ENCODE assay signal across 21 cellular contexts in genomic region chr9:114171500-114171899, GRCh38. TPM values are rescaled to one million over a fixed set of nuclear protein-coding genes. Genes with fewer than 3 reads are reported as not detected.
DNase-seq lines count a peak whose midpoint lies in the region; ATAC-seq and TF ChIP-seq lines count a peak whose summit lies in the region.
"Had no signal": no experiment of that assay in that cellular context is flagged by ENCODE, and none has a peak within 500 bp of the region (broad histone marks: within the 10 kb centered on the region; RNA-seq: fewer than 3 reads in every experiment).

No MANE protein-coding gene starts in this region.

- H4K8ac ChIP-seq in mesenchymal stem cell (ENCODE audit: low read length): no peak overlapping the region

- H3K4ac ChIP-seq in mesenchymal stem cell (ENCODE audit: low read depth in 1 of 2, low read length in 2 of 2): no peak overlapping the region

- peaks cover 61% of the 10 kb centered on the region for H3K36me3 ChIP-seq in BLaER1
- peaks cover 0 to 39% of the 10 kb centered on the region in 2 experiments for H3K36me3 ChIP-seq in mesenchymal stem cell (ENCODE audit: control insufficient read depth in 1 of 2, insufficient read depth in 2 of 2, low read depth in 1 of 2, low read length in 2 of 2)
- H3K36me3 ChIP-seq in smooth muscle cell (ENCODE audit: low read depth): no peaks in the 10 kb centered on the region

- DNase-seq in WTC11 (ENCODE audit: low spot score) (no peak), mesenchymal stem cell (no peak), smooth muscle cell (lab: John Stamatoyannopoulos, UW; ENCODE audit: unreplicated experiment) (no peak), OCI-M1 (lab: John Stamatoyannopoulos, UW) (no peak)
- DNase-seq in activated CD8-positive, alpha-beta T cell treated with anti-CD3 and anti-CD28 coated beads, Interleukin-2, amount 10 ng/mL, durations not matched to agents 7 days and 5 days: no peak
- DNase-seq: AML-193; Calu3; CD8-positive, alpha-beta T cell; DMS79 treated with DMSO at 0.1 percent for 48 hours; GF-D8; HCEC 1CT; IMR-90 had no signal

- no peak overlapping the region for H3K14ac ChIP-seq in mesenchymal stem cell (ENCODE audit: low read length in 2 of 2)

- CTCF ChIA-PET in WTC11 (lab: Charles Lee): interaction anchor here (1.0 to 1.7 kb wide), 5 partner anchors 16 to 119 kb away, joined by 3 to 4 read pairs (median 3); partner anchors contain the start of gene COL27A1
- CTCF ChIA-PET in activated CD8-positive, alpha-beta T cell treated with anti-CD3 and anti-CD28 coated beads, Interleukin-2, amount 10 ng/mL, durations not matched to agents 7 days and 5 days (lab: Charles Lee): interaction anchor here (1.4 kb wide), 1 partner anchor 17 kb away, joined by 3 read pairs; no protein-coding TSS in a partner anchor

- peaks cover 20% of the 10 kb centered on the region for H3F3A ChIP-seq in smooth muscle cell (ENCODE audit: low read depth)

- H3K4me1 Mint-ChIP-seq in WTC11: no peaks in the 10 kb centered on the region
- no peaks in the 10 kb centered on the region for H3K4me1 Mint-ChIP-seq in activated CD8-positive, alpha-beta T cell treated with anti-CD3 and anti-CD28 coated beads, Interleukin-2, amount 10 ng/mL, durations not matched to agents 7 days and 5 days (ENCODE audit: low read depth)

- peaks cover 5% of the 10 kb centered on the region for H3K36me3 Mint-ChIP-seq in WTC11
- H3K36me3 Mint-ChIP-seq in activated CD8-positive, alpha-beta T cell treated with anti-CD3 and anti-CD28 coated beads, Interleukin-2, amount 10 ng/mL, durations not matched to agents 7 days and 5 days (ENCODE audit: low read depth): no peaks in the 10 kb centered on the region
- H3K36me3 Mint-ChIP-seq: CD8-positive, alpha-beta T cell had no signal

- H4K91ac ChIP-seq in mesenchymal stem cell (ENCODE audit: low read length): peak overlapping the region; percentile 1

- no peak for TF ChIP-seq CTCF in WTC11 (IDR thresholded peaks at IDR 0.05)
- no peak for TF ChIP-seq CTCF in smooth muscle cell (IDR thresholded peaks at IDR 0.05; ENCODE audit: borderline replicate concordance, insufficient read depth, poor library complexity, severe bottlenecking)

- H3K4me1 ChIP-seq in BLaER1 (peaks cover 83% of the 10 kb centered on the region), mesenchymal stem cell (ENCODE audit: control insufficient read depth, insufficient read depth, low read depth, low read length) (peaks cover 66% of the 10 kb centered on the region), smooth muscle cell (ENCODE audit: low read depth) (peaks cover 4% of the 10 kb centered on the region)

- H3K18ac ChIP-seq in mesenchymal stem cell (ENCODE audit: low read depth in 1 of 2, low read length in 2 of 2): no peak overlapping the region

- H3K4me3 ChIP-seq in BLaER1 (no peak overlapping the region), mesenchymal stem cell (ENCODE audit: insufficient read depth in 1 of 2, low read depth in 1 of 2, low read length in 2 of 2) (no peak overlapping the region), smooth muscle cell (no peak overlapping the region)
- H3K4me3 ChIP-seq: A549; BLaER1 treated with 17β-estradiol and CSF1 and Interleukin-3, amounts not matched to agents 10 nM and 100 nM; GM23338; K562 had no signal

- H3K9ac ChIP-seq in BLaER1: no peak overlapping the region
- H3K9ac ChIP-seq in mesenchymal stem cell (ENCODE audit: low read length): no peak overlapping the region
- no peak overlapping the region for H3K9ac ChIP-seq in smooth muscle cell (ENCODE audit: low read depth)

- no peak overlapping the region for H3K23ac ChIP-seq in mesenchymal stem cell (ENCODE audit: low read length in 2 of 2)

- no peak overlapping the region for H3K4me3 Mint-ChIP-seq in WTC11
- no peak overlapping the region for H3K4me3 Mint-ChIP-seq in activated CD8-positive, alpha-beta T cell treated with anti-CD3 and anti-CD28 coated beads, Interleukin-2, amount 10 ng/mL, durations not matched to agents 7 days and 5 days
- H3K4me3 Mint-ChIP-seq: CD8-positive, alpha-beta T cell; GM23338 had no signal

- ATAC-seq in WTC11: no peak
- ATAC-seq in activated CD8-positive, alpha-beta T cell treated with anti-CD3 and anti-CD28 coated beads, Interleukin-2, amount 10 ng/mL, durations not matched to agents 7 days and 5 days: no peak
- no peak for ATAC-seq in HG03095 (IDR thresholded peaks at IDR 0.05; ENCODE audit: unreplicated experiment)
- ATAC-seq in HG03097 (IDR thresholded peaks at IDR 0.05; ENCODE audit: low FRiP score, unreplicated experiment): no peak
- ATAC-seq: A549; CD8-positive, alpha-beta T cell; GM23338; K562 had no signal

- H3K27me3 Mint-ChIP-seq in WTC11 (ENCODE audit: low read depth): no peaks in the 10 kb centered on the region
- no peaks in the 10 kb centered on the region for H3K27me3 Mint-ChIP-seq in activated CD8-positive, alpha-beta T cell treated with anti-CD3 and anti-CD28 coated beads, Interleukin-2, amount 10 ng/mL, durations not matched to agents 7 days and 5 days (ENCODE audit: low read depth)

- peak overlapping the region in 1 of 2 experiments; percentile 6 for H2BK12ac ChIP-seq in mesenchymal stem cell (ENCODE audit: low read length in 2 of 2)

- 98% methylated on average over 7 of the region's 7 CpGs for WGBS in mesenchymal stem cell
- 86% methylated on average over 7 of the region's 7 CpGs for WGBS in smooth muscle cell (ENCODE audit: low lambda C conversion rate)

- H3K27ac Mint-ChIP-seq in WTC11: no peak overlapping the region
- no peak overlapping the region for H3K27ac Mint-ChIP-seq in activated CD8-positive, alpha-beta T cell treated with anti-CD3 and anti-CD28 coated beads, Interleukin-2, amount 10 ng/mL, durations not matched to agents 7 days and 5 days
- H3K27ac Mint-ChIP-seq: CD8-positive, alpha-beta T cell; GM23338 had no signal

- H3K9me3 Mint-ChIP-seq in WTC11: no peaks in the 10 kb centered on the region
- H3K9me3 Mint-ChIP-seq in activated CD8-positive, alpha-beta T cell treated with anti-CD3 and anti-CD28 coated beads, Interleukin-2, amount 10 ng/mL, durations not matched to agents 7 days and 5 days (ENCODE audit: insufficient read depth): no peaks in the 10 kb centered on the region
- H3K9me3 Mint-ChIP-seq: CD8-positive, alpha-beta T cell; GM23338 had no signal

- H3K79me1 ChIP-seq in mesenchymal stem cell (replicated peaks; ENCODE audit: low read length, poor library complexity, severe bottlenecking): peaks cover 38% of the 10 kb centered on the region

- H4K20me1 ChIP-seq in BLaER1 (peaks cover 32% of the 10 kb centered on the region), smooth muscle cell (ENCODE audit: low read depth) (peaks cover 30% of the 10 kb centered on the region)

- H3K79me2 ChIP-seq in smooth muscle cell (ENCODE audit: low read depth): peaks cover 17% of the 10 kb centered on the region

- POLR2A ChIA-PET in WTC11 (lab: Charles Lee): interaction anchor here (0.5 kb wide), 1 partner anchor 30 kb away, joined by 3 read pairs; no protein-coding TSS in a partner anchor
- POLR2A ChIA-PET in activated CD8-positive, alpha-beta T cell treated with anti-CD3 and anti-CD28 coated beads, Interleukin-2, amount 10 ng/mL, durations not matched to agents 7 days and 5 days (lab: Charles Lee): interaction anchor here (0.6 kb wide), 1 partner anchor 112 kb away, joined by 3 read pairs; no protein-coding TSS in a partner anchor

- H2AK5ac ChIP-seq in mesenchymal stem cell (ENCODE audit: low read length, severe bottlenecking): peak overlapping the region; percentile 76

- 0 out of 2 replicates have a peak overlapping the region, but pooled peaks have one; percentile 93 for H3K4me2 ChIP-seq in BLaER1
- H3K4me2 ChIP-seq in mesenchymal stem cell (ENCODE audit: low read length, poor library complexity, severe bottlenecking): no peak overlapping the region
- no peak overlapping the region for H3K4me2 ChIP-seq in smooth muscle cell
- H3K4me2 ChIP-seq: A549, GM23338 had no signal

- H2BK120ac ChIP-seq in mesenchymal stem cell (ENCODE audit: low read depth, low read length): no peak overlapping the region

- H3K9me3 ChIP-seq in BLaER1 (no peaks in the 10 kb centered on the region), mesenchymal stem cell (ENCODE audit: control insufficient read depth, low read length) (no peaks in the 10 kb centered on the region), smooth muscle cell (replicated peaks; ENCODE audit: low read depth) (no peaks in the 10 kb centered on the region)
- H3K9me3 ChIP-seq: A549; BLaER1 treated with 17β-estradiol and CSF1 and Interleukin-3, amounts not matched to agents 10 nM and 100 nM had no signal

- H3K27ac ChIP-seq in BLaER1 (peak overlapping the region; percentile 31; the same call in 1 of the 2 replicates), mesenchymal stem cell (ENCODE audit: low read length, poor library complexity, severe bottlenecking) (no peak overlapping the region), smooth muscle cell (ENCODE audit: low read depth) (peak overlapping the region; percentile 60)
- H3K27ac ChIP-seq: 22Rv1, A549, HL-60 had no signal

- H2AFZ ChIP-seq in mesenchymal stem cell (ENCODE audit: low read depth, low read length) (no peak overlapping the region), smooth muscle cell (ENCODE audit: low read depth) (no peak overlapping the region)
- H2AFZ ChIP-seq: GM23338 had no signal

- H3K27me3 ChIP-seq in BLaER1: no peaks in the 10 kb centered on the region
- no peaks in the 10 kb centered on the region for H3K27me3 ChIP-seq in mesenchymal stem cell (ENCODE audit: control insufficient read depth in 1 of 2, insufficient read depth in 1 of 2, low read length in 2 of 2)
- no peaks in the 10 kb centered on the region for H3K27me3 ChIP-seq in smooth muscle cell (ENCODE audit: low read depth)
- H3K27me3 ChIP-seq: BLaER1 treated with 17β-estradiol and CSF1 and Interleukin-3, amounts not matched to agents 10 nM and 100 nM had no signal

- no peak overlapping the region for H2BK5ac ChIP-seq in mesenchymal stem cell (ENCODE audit: low read depth, low read length, poor library complexity, severe bottlenecking)

- no peak overlapping the region for H2BK15ac ChIP-seq in mesenchymal stem cell (ENCODE audit: low read depth, poor library complexity, severe bottlenecking)

TF ChIP-seq in WTC11, 78 proteins besides CTCF, POLR2A, EP300 and RAD21:
- TF ChIP-seq ZNF121 (CRISPR knock-in tag; IDR thresholded peaks at IDR 0.05) (0 out of 2 replicates have a peak, but pooled peaks have one; percentile 29), IRF2 (CRISPR knock-in tag; IDR thresholded peaks at IDR 0.05; ENCODE audit: borderline replicate concordance, low read depth) (no peak)

RNA-seq across cellular contexts. Expression of gene COL27A1, which starts 16.2 kb away (rescaled TPM):
- total RNA-seq in WTC11 (2021) (34.5 to 47.5 TPM (median 36.9 TPM) in 3 replicates), smooth muscle cell (18.1 and 20.7 TPM in 2 replicates)
- 13.9 TPM for polyA plus RNA-seq in mesenchymal stem cell (2013, experiment 1 of 2)
- 12.5 TPM for polyA plus RNA-seq in mesenchymal stem cell (2013, experiment 2 of 2)
- polyA plus RNA-seq in smooth muscle cell: 19.9 and 33.5 TPM in 2 replicates
- under 1 TPM; 0.47 to 0.99 TPM for total RNA-seq in activated CD8-positive, alpha-beta T cell treated with anti-CD3 and anti-CD28 coated beads, Interleukin-2, amount 10 ng/mL, durations not matched to agents 7 days and 5 days
- polyA plus RNA-seq: K562 had no signal
